Comparison of ENCODE assay signal across 21 cellular contexts in genomic region chr3:129130291-129130813, GRCh38.
"Had no signal": no experiment of that assay in that cellular context is flagged by ENCODE, and none has a peak within 500 bp of the region (broad histone marks: within the 10 kb centered on the region; RNA-seq: fewer than 3 reads in every experiment).

No MANE protein-coding gene starts in this region.

- H3K4me2 ChIP-seq: SK-N-SH had no signal

- FAIRE-seq: HTR-8/SVneo had no signal

- H3K9ac ChIP-seq: SK-N-SH had no signal

- DNase-seq: KBM-7, MV-4-11, NCI-H1048, NCI-H1105, NCI-H1417, NCI-H1436 treated with DMSO at 0.1 percent for 48 hours, NCI-H1694, NCI-H187 treated with DMSO at 0.1 percent for 48 hours, NCI-H2081, NCI-H2107, NCI-H2227 treated with DMSO at 0.1 percent for 48 hours, NCI-H524, NCI-H526 treated with DMSO at 0.1 percent for 48 hours, NCI-H748 treated with DMSO at 0.1 percent for 48 hours, PC-3, SHP77, SK-N-SH had no signal

- H3K27ac ChIP-seq: HL-60, RWPE1 had no signal

- H3K9me3 ChIP-seq: SK-N-SH had no signal

- ATAC-seq: Panc1, PC-3 had no signal
